In the genomic region with DNA sequence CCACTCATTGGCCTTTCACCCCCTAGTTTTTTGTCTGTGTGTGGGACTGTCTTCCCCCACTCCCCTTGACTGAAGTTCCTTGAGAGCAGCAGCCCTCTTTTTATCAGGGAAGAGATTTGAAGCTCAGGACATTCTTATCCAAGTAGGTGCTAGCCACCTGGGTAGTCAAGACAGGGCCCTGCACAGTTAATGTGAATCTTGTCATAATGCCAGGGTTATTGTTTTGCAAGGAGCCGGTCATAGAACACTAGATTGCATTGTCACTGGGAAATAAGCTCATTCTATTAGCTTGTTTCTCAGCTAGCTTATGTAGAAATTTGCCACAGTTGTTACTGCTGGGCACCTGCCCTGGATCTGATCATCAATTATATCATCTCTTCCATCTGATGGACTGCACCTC, we compare ENCODE assay signal across 8 cellular contexts. TPM values are rescaled to one million over a fixed set of nuclear protein-coding genes. Genes with fewer than 3 reads are reported as not detected.
A peak's percentile ranks its signal among the peaks of the same experiment; 100 is the strongest.
DNase-seq lines count a peak whose midpoint lies in the region; ATAC-seq and TF ChIP-seq lines count a peak whose summit lies in the region.

No MANE protein-coding gene starts in this region.

- TF ChIP-seq CTCF in GM12875 (IDR thresholded peaks at IDR 0.05; ENCODE audit: borderline replicate concordance, insufficient read depth, low read depth, low read length) (no peak), fibroblast of mammary gland (conservative IDR thresholded peaks at IDR 0.05; ENCODE audit: control insufficient read depth, insufficient read depth, low read depth, low read length) (no peak)

- H3K4me3 ChIP-seq in GM12875 (ENCODE audit: low read depth, low read length) (peak overlapping the region; percentile 66), fibroblast of mammary gland (ENCODE audit: control insufficient read depth, low read depth, low read length) (peak overlapping the region; percentile 66)

- DNase-seq in RKO (ENCODE audit: low spot score), result peak; percentile 25
- DNase-seq in fibroblast of mammary gland (ENCODE audit: low read depth), result no peak
- DNase-seq in renal cortical epithelial cell (ENCODE audit: low read depth), result peak; percentile 30
- DNase-seq in NK-92 treated with Interleukin-12 subunit alpha and Interleukin-12 subunit beta, amount 100 ng/mL, for 24 hours (lab: John Stamatoyannopoulos, UW), result no peak
- DNase-seq in DMS153 (lab: John Stamatoyannopoulos, UW), result no peak
- DNase-seq in dedifferentiated amniotic fluid mesenchymal stem cell (ENCODE audit: extremely low spot score), result no peak

- no peak for ATAC-seq in GM21360 (IDR thresholded peaks at IDR 0.05; ENCODE audit: unreplicated experiment)

RNA-seq across cellular contexts. Expression of gene KANK1, which starts 33.7 kb away (rescaled TPM):
- 26.4 and 78.8 TPM in 2 replicates for total RNA-seq in renal cortical epithelial cell

Comparison
In these comparisons a context has a peak if more than half of its experiments do, and no peak if none do; other contexts are left out.
1. DNase-seq: peak in RKO (single experiment) and renal cortical epithelial cell (single experiment); none in fibroblast of mammary gland (single experiment), NK-92 treated with Interleukin-12 subunit alpha and Interleukin-12 subunit beta, amount 100 ng/mL, for 24 hours (single experiment), DMS153 (single experiment) and dedifferentiated amniotic fluid mesenchymal stem cell (single experiment).